Comparison of ENCODE assay signal across 1 cellular context in the genomic region with DNA sequence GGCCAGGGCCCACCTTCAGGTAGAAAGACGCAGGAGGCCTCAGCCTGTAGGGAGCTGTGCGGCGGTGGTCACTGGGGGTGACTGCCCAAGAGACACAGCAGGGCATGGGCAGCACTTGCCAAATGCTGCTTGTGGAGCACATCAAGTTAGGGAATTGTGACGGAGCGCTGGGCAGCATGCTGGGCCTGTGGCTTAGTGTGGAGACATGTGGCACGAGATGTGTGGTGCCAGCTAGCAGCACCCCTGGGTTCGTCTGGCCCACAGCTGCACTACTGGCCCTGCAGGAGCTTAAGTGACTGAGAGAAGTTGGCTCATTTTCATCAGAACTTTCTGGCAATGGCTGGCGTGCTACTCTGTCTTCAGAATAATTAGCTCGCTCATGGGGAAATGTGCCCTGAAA.
TF ChIP-seq lines count a peak whose summit lies in the region.

No MANE protein-coding gene starts in this region.

TF ChIP-seq in IMR-90, 13 proteins besides CTCF, POLR2A, EP300 and RAD21:
- TF ChIP-seq MXI1 (IDR thresholded peaks at IDR 0.05; ENCODE audit: borderline replicate concordance, low read depth, low read length), result no peak
- no peak for TF ChIP-seq MAFK (IDR thresholded peaks at IDR 0.05; ENCODE audit: low read depth, low read length)
- TF ChIP-seq NFE2L2 (IDR thresholded peaks at IDR 0.05; ENCODE audit: low read depth, low read length), result no peak
- no peak for TF ChIP-seq BHLHE40 (IDR thresholded peaks at IDR 0.05; ENCODE audit: low read depth, low read length)
TF ChIP-seq in IMR-90: peak in this region for 0.
